ENCODE assay signal across 1 cellular context in the genomic region with DNA sequence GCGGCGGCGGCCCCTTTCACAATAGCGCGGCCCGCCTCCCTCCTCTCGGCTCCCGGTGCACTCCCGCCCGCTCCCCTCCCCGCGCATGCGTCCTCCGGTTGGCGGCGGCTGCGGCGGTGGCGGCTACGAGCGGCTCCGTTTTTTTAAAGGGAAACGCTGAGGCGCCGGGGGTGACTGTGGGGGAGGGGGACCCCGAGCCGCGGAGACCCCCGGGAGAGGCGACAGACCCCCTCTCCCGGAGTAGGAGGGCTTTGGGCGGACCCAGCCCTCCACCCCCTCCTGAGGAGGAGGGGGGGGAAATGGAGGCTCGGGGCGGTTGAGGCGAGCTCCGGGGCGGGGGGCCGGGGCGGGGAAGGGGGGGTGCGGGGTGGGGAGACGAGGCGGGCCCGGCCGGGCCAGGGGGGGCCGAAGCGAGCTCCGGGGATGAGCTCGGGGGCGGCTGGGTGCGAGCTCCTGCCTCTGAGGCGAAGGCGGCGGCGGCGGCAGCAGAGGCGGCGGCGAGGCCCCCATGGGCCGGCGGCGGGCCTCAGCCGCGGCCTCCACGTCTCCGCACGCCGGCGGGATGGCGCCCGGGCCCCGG.
TF ChIP-seq lines count a peak whose summit lies in the region.

A gene with protein sequence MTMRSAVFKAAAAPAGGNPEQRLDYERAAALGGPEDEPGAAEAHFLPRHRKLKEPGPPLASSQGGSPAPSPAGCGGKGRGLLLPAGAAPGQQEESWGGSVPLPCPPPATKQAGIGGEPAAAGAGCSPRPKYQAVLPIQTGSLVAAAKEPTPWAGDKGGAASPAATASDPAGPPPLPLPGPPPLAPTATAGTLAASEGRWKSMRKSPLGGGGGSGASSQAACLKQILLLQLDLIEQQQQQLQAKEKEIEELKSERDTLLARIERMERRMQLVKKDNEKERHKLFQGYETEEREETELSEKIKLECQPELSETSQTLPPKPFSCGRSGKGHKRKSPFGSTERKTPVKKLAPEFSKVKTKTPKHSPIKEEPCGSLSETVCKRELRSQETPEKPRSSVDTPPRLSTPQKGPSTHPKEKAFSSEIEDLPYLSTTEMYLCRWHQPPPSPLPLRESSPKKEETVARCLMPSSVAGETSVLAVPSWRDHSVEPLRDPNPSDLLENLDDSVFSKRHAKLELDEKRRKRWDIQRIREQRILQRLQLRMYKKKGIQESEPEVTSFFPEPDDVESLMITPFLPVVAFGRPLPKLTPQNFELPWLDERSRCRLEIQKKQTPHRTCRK (plus strand): TSS at position 86 of the 580 bp plus-strand sequence. CDS start 642 bp downstream, outside the sequence.

TF ChIP-seq in WTC11, 78 proteins besides CTCF, POLR2A, EP300 and RAD21 (continued from another document):
- TF ChIP-seq, protein P1, sequence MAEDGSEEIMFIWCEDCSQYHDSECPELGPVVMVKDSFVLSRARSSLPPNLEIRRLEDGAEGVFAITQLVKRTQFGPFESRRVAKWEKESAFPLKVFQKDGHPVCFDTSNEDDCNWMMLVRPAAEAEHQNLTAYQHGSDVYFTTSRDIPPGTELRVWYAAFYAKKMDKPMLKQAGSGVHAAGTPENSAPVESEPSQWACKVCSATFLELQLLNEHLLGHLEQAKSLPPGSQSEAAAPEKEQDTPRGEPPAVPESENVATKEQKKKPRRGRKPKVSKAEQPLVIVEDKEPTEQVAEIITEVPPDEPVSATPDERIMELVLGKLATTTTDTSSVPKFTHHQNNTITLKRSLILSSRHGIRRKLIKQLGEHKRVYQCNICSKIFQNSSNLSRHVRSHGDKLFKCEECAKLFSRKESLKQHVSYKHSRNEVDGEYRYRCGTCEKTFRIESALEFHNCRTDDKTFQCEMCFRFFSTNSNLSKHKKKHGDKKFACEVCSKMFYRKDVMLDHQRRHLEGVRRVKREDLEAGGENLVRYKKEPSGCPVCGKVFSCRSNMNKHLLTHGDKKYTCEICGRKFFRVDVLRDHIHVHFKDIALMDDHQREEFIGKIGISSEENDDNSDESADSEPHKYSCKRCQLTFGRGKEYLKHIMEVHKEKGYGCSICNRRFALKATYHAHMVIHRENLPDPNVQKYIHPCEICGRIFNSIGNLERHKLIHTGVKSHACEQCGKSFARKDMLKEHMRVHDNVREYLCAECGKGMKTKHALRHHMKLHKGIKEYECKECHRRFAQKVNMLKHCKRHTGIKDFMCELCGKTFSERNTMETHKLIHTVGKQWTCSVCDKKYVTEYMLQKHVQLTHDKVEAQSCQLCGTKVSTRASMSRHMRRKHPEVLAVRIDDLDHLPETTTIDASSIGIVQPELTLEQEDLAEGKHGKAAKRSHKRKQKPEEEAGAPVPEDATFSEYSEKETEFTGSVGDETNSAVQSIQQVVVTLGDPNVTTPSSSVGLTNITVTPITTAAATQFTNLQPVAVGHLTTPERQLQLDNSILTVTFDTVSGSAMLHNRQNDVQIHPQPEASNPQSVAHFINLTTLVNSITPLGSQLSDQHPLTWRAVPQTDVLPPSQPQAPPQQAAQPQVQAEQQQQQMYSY (CRISPR knock-in tag; IDR thresholded peaks at IDR 0.05) = no peak
- TF ChIP-seq RORB (CRISPR knock-in tag; IDR thresholded peaks at IDR 0.05) = no peak
- TF ChIP-seq CREM (CRISPR knock-in tag; IDR thresholded peaks at IDR 0.05) = no peak
- TF ChIP-seq, protein P2, sequence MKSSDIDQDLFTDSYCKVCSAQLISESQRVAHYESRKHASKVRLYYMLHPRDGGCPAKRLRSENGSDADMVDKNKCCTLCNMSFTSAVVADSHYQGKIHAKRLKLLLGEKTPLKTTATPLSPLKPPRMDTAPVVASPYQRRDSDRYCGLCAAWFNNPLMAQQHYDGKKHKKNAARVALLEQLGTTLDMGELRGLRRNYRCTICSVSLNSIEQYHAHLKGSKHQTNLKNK (CRISPR knock-in tag; IDR thresholded peaks at IDR 0.05) = no peak
- TF ChIP-seq CREB1 (CRISPR knock-in tag; IDR thresholded peaks at IDR 0.05) = no peak
- no peak for TF ChIP-seq TEAD4 (CRISPR knock-in tag; IDR thresholded peaks at IDR 0.05)
- TF ChIP-seq, protein P3, sequence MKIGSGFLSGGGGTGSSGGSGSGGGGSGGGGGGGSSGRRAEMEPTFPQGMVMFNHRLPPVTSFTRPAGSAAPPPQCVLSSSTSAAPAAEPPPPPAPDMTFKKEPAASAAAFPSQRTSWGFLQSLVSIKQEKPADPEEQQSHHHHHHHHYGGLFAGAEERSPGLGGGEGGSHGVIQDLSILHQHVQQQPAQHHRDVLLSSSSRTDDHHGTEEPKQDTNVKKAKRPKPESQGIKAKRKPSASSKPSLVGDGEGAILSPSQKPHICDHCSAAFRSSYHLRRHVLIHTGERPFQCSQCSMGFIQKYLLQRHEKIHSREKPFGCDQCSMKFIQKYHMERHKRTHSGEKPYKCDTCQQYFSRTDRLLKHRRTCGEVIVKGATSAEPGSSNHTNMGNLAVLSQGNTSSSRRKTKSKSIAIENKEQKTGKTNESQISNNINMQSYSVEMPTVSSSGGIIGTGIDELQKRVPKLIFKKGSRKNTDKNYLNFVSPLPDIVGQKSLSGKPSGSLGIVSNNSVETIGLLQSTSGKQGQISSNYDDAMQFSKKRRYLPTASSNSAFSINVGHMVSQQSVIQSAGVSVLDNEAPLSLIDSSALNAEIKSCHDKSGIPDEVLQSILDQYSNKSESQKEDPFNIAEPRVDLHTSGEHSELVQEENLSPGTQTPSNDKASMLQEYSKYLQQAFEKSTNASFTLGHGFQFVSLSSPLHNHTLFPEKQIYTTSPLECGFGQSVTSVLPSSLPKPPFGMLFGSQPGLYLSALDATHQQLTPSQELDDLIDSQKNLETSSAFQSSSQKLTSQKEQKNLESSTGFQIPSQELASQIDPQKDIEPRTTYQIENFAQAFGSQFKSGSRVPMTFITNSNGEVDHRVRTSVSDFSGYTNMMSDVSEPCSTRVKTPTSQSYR (CRISPR knock-in tag; IDR thresholded peaks at IDR 0.05) = 0 out of 2 replicates have a peak, but pooled peaks have one; percentile 49
- TF ChIP-seq GABPB1 (CRISPR knock-in tag; IDR thresholded peaks at IDR 0.05) = peak; percentile 19; the same call in 1 of the 2 replicates
- TF ChIP-seq SMAD3 (CRISPR knock-in tag; IDR thresholded peaks at IDR 0.05; ENCODE audit: borderline replicate concordance) = no peak
- TF ChIP-seq, protein P4, sequence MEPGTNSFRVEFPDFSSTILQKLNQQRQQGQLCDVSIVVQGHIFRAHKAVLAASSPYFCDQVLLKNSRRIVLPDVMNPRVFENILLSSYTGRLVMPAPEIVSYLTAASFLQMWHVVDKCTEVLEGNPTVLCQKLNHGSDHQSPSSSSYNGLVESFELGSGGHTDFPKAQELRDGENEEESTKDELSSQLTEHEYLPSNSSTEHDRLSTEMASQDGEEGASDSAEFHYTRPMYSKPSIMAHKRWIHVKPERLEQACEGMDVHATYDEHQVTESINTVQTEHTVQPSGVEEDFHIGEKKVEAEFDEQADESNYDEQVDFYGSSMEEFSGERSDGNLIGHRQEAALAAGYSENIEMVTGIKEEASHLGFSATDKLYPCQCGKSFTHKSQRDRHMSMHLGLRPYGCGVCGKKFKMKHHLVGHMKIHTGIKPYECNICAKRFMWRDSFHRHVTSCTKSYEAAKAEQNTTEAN (CRISPR knock-in tag; IDR thresholded peaks at IDR 0.05) = no peak
- TF ChIP-seq, protein P5, sequence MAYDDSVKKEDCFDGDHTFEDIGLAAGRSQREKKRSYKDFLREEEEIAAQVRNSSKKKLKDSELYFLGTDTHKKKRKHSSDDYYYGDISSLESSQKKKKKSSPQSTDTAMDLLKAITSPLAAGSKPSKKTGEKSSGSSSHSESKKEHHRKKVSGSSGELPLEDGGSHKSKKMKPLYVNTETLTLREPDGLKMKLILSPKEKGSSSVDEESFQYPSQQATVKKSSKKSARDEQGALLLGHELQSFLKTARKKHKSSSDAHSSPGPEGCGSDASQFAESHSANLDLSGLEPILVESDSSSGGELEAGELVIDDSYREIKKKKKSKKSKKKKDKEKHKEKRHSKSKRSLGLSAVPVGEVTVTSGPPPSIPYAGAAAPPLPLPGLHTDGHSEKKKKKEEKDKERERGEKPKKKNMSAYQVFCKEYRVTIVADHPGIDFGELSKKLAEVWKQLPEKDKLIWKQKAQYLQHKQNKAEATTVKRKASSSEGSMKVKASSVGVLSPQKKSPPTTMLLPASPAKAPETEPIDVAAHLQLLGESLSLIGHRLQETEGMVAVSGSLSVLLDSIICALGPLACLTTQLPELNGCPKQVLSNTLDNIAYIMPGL (CRISPR knock-in tag; IDR thresholded peaks at IDR 0.05) = peak; percentile 53
- TF ChIP-seq NR3C1 (CRISPR knock-in tag; conservative IDR thresholded peaks at IDR 0.05; ENCODE audit: low read depth) = no peak
- TF ChIP-seq, protein P6, sequence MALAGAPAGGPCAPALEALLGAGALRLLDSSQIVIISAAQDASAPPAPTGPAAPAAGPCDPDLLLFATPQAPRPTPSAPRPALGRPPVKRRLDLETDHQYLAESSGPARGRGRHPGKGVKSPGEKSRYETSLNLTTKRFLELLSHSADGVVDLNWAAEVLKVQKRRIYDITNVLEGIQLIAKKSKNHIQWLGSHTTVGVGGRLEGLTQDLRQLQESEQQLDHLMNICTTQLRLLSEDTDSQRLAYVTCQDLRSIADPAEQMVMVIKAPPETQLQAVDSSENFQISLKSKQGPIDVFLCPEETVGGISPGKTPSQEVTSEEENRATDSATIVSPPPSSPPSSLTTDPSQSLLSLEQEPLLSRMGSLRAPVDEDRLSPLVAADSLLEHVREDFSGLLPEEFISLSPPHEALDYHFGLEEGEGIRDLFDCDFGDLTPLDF (CRISPR knock-in tag; IDR thresholded peaks at IDR 0.05) = no peak
- TF ChIP-seq IRF2 (CRISPR knock-in tag; IDR thresholded peaks at IDR 0.05; ENCODE audit: borderline replicate concordance, low read depth) = no peak
- TF ChIP-seq SOX15 (CRISPR knock-in tag; IDR thresholded peaks at IDR 0.05) = no peak
- TF ChIP-seq ZNF232 (CRISPR knock-in tag; IDR thresholded peaks at IDR 0.05) = no peak
- no peak for TF ChIP-seq ZNF138 (CRISPR knock-in tag; conservative IDR thresholded peaks at IDR 0.05)
- TF ChIP-seq, protein P7, sequence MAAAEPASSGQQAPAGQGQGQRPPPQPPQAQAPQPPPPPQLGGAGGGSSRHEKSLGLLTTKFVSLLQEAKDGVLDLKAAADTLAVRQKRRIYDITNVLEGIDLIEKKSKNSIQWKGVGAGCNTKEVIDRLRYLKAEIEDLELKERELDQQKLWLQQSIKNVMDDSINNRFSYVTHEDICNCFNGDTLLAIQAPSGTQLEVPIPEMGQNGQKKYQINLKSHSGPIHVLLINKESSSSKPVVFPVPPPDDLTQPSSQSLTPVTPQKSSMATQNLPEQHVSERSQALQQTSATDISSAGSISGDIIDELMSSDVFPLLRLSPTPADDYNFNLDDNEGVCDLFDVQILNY (CRISPR knock-in tag; IDR thresholded peaks at IDR 0.05) = 0 out of 2 replicates have a peak, but pooled peaks have one; percentile 35
- TF ChIP-seq, protein P8, sequence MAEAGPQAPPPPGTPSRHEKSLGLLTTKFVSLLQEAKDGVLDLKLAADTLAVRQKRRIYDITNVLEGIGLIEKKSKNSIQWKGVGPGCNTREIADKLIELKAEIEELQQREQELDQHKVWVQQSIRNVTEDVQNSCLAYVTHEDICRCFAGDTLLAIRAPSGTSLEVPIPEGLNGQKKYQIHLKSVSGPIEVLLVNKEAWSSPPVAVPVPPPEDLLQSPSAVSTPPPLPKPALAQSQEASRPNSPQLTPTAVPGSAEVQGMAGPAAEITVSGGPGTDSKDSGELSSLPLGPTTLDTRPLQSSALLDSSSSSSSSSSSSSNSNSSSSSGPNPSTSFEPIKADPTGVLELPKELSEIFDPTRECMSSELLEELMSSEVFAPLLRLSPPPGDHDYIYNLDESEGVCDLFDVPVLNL (CRISPR knock-in tag; IDR thresholded peaks at IDR 0.05; ENCODE audit: borderline replicate concordance, low read depth) = no peak
- TF ChIP-seq ZNF671 (CRISPR knock-in tag; IDR thresholded peaks at IDR 0.05) = no peak
- TF ChIP-seq, protein P9, sequence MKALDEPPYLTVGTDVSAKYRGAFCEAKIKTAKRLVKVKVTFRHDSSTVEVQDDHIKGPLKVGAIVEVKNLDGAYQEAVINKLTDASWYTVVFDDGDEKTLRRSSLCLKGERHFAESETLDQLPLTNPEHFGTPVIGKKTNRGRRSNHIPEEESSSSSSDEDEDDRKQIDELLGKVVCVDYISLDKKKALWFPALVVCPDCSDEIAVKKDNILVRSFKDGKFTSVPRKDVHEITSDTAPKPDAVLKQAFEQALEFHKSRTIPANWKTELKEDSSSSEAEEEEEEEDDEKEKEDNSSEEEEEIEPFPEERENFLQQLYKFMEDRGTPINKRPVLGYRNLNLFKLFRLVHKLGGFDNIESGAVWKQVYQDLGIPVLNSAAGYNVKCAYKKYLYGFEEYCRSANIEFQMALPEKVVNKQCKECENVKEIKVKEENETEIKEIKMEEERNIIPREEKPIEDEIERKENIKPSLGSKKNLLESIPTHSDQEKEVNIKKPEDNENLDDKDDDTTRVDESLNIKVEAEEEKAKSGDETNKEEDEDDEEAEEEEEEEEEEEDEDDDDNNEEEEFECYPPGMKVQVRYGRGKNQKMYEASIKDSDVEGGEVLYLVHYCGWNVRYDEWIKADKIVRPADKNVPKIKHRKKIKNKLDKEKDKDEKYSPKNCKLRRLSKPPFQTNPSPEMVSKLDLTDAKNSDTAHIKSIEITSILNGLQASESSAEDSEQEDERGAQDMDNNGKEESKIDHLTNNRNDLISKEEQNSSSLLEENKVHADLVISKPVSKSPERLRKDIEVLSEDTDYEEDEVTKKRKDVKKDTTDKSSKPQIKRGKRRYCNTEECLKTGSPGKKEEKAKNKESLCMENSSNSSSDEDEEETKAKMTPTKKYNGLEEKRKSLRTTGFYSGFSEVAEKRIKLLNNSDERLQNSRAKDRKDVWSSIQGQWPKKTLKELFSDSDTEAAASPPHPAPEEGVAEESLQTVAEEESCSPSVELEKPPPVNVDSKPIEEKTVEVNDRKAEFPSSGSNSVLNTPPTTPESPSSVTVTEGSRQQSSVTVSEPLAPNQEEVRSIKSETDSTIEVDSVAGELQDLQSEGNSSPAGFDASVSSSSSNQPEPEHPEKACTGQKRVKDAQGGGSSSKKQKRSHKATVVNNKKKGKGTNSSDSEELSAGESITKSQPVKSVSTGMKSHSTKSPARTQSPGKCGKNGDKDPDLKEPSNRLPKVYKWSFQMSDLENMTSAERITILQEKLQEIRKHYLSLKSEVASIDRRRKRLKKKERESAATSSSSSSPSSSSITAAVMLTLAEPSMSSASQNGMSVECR (CRISPR knock-in tag; IDR thresholded peaks at IDR 0.05; ENCODE audit: borderline replicate concordance) = no peak
